9 cellular contexts compared by ENCODE assay signal in genomic region chr12:91182664-91183455, GRCh38. TPM values are rescaled to one million over a fixed set of nuclear protein-coding genes. Genes with fewer than 3 reads are reported as not detected.
DNase-seq lines count a peak whose midpoint lies in the region; ATAC-seq and TF ChIP-seq lines count a peak whose summit lies in the region.
"Had no signal": no experiment of that assay in that cellular context is flagged by ENCODE, and none has a peak within 500 bp of the region (broad histone marks: within the 10 kb centered on the region; RNA-seq: fewer than 3 reads in every experiment).

TSS of gene DCN (minus strand) at chr12:91182817. CDS start at chr12:91178552, 4,265 bp downstream.

- no peak for TF ChIP-seq CTCF in GM23338 (conservative IDR thresholded peaks at IDR 0.05; ENCODE audit: low read depth in 2 of 2)
- TF ChIP-seq CTCF in colonic mucosa (IDR thresholded peaks at IDR 0.05), result no peak

- H3K27me3 Mint-ChIP-seq in GM23338 (ENCODE audit: insufficient read depth, low read depth, poor library complexity), result no peaks in the 10 kb centered on the region

- no peaks in the 10 kb centered on the region for H4K20me1 ChIP-seq in GM23338 (replicated peaks; ENCODE audit: insufficient read depth)

- H3K79me2 ChIP-seq in GM23338 (replicated peaks; ENCODE audit: insufficient read depth), result no peaks in the 10 kb centered on the region

- no peak; the same call in 1 of the 3 replicates for ATAC-seq in GM23338
- ATAC-seq in HG03095 (IDR thresholded peaks at IDR 0.05; ENCODE audit: unreplicated experiment), result no peak
- no peak for ATAC-seq in HG03280 (IDR thresholded peaks at IDR 0.05; ENCODE audit: unreplicated experiment)
- no peak for ATAC-seq in GM21526 (IDR thresholded peaks at IDR 0.05; ENCODE audit: low FRiP score, unreplicated experiment)

- H3K9me3 ChIP-seq in colonic mucosa (no peaks in the 10 kb centered on the region), skeletal muscle tissue (ENCODE audit: control insufficient read depth in 3 of 3, low read length in 3 of 3) (no peaks in the 10 kb centered on the region)

- intact Hi-C loops in colonic mucosa (cut with DNase I), result no loop called here

- no peaks in the 10 kb centered on the region for H3K36me3 Mint-ChIP-seq in GM23338 (ENCODE audit: low read depth)

- H3K4me3 ChIP-seq in GM23338 (no peak within 1 kb of the TSS), colonic mucosa (no peak within 1 kb of the TSS), skeletal muscle tissue (ENCODE audit: low read length in 3 of 3) (peak within 1 kb of the TSS in 1 of 3 donors; percentile 73)

- H3F3A ChIP-seq in GM23338 (replicated peaks; ENCODE audit: low read depth), result no peaks in the 10 kb centered on the region

- H2AFZ ChIP-seq in GM23338, result peak within 1 kb of the TSS; percentile 2; the same call in 1 of the 2 replicates

- no peaks in the 10 kb centered on the region for H3K9me3 Mint-ChIP-seq in GM23338

- H3K27ac Mint-ChIP-seq in GM23338, result peak within 1 kb of the TSS; percentile 69

- no peak within 1 kb of the TSS for H3K4me3 Mint-ChIP-seq in GM23338

- H3K27ac ChIP-seq in GM23338 (ENCODE audit: low read depth), result no peak within 1 kb of the TSS
- H3K27ac ChIP-seq in colonic mucosa, result no peak within 1 kb of the TSS
- H3K27ac ChIP-seq in layer of hippocampus (ENCODE audit: low read depth, low read length), result peak within 1 kb of the TSS; percentile 14
- no peak within 1 kb of the TSS for H3K27ac ChIP-seq in skeletal muscle tissue (ENCODE audit: low read depth, low read length)

- no peak within 1 kb of the TSS for H3K4me2 ChIP-seq in GM23338

- H3K36me3 ChIP-seq in GM23338 (ENCODE audit: insufficient read depth) (no peaks in the 10 kb centered on the region), colonic mucosa (no peaks in the 10 kb centered on the region), skeletal muscle tissue (ENCODE audit: control insufficient read depth in 3 of 3, insufficient read depth in 3 of 3, low read length in 3 of 3) (no peaks in the 10 kb centered on the region)

- no peaks in the 10 kb centered on the region for H3K27me3 ChIP-seq in GM23338 (ENCODE audit: insufficient read depth)
- no peaks in the 10 kb centered on the region for H3K27me3 ChIP-seq in colonic mucosa
- no peaks in the 10 kb centered on the region for H3K27me3 ChIP-seq in layer of hippocampus (ENCODE audit: control insufficient read depth, insufficient read depth, low read length)
- no peaks in the 10 kb centered on the region for H3K27me3 ChIP-seq in skeletal muscle tissue (ENCODE audit: control insufficient read depth in 3 of 3, insufficient read depth in 3 of 3, low read length in 3 of 3)

- no peak for DNase-seq in GM23338 (ENCODE audit: low spot score)
- no peak for DNase-seq in colonic mucosa
- no peak for DNase-seq in amygdala (lab: John Stamatoyannopoulos, UW)
- DNase-seq: Calu3 had no signal

- H3K4me1 Mint-ChIP-seq in GM23338, result peaks cover 16% of the 10 kb centered on the region; the same call in 2 of the 3 replicates

- no peaks in the 10 kb centered on the region for H3K9me2 ChIP-seq in GM23338 (ENCODE audit: insufficient read depth)

- H3K9ac ChIP-seq in colonic mucosa (ENCODE audit: low read depth in 2 of 2, low read length in 2 of 2) (no peak within 1 kb of the TSS), skeletal muscle tissue (ENCODE audit: low read depth in 1 of 3, low read length in 3 of 3) (peak within 1 kb of the TSS in 2 of 3 donors; percentile 20 to 52)

- H3K4me1 ChIP-seq in GM23338 (ENCODE audit: insufficient read depth) (0 out of 2 replicates have a peak, but pooled peaks cover 2% of the 10 kb centered on the region), colonic mucosa (no peaks in the 10 kb centered on the region), skeletal muscle tissue (ENCODE audit: control insufficient read depth in 3 of 3, insufficient read depth in 3 of 3, low read length in 3 of 3) (no peaks in the 10 kb centered on the region)

TF ChIP-seq in GM23338, 12 proteins besides CTCF, POLR2A, EP300 and RAD21:
- TF ChIP-seq POLR2AphosphoS5 (IDR thresholded peaks at IDR 0.05; ENCODE audit: low read depth) (no peak), ZNF114 (CRISPR knock-in tag; IDR thresholded peaks at IDR 0.05) (no peak), ETS1 (IDR thresholded peaks at IDR 0.05) (no peak), CREB1 (CRISPR knock-in tag; IDR thresholded peaks at IDR 0.05; ENCODE audit: low read depth) (no peak), STAT1 (IDR thresholded peaks at IDR 0.05; ENCODE audit: unreplicated experiment) (no peak), ZNF462 (CRISPR knock-in tag; IDR thresholded peaks at IDR 0.05) (no peak), JUNB (IDR thresholded peaks at IDR 0.05; ENCODE audit: unreplicated experiment) (no peak), ZNF331 (CRISPR knock-in tag; IDR thresholded peaks at IDR 0.05; ENCODE audit: low read depth) (no peak)

RNA-seq across cellular contexts. Expression of gene DCN, which starts in this region (rescaled TPM):
- not detected in 2 replicates for total RNA-seq in GM23338 (2014; rRNA removed; shearing (Covaris generic))
- 0.21 TPM in 1 of 2 replicates, not detected in the other for polyA plus RNA-seq in GM23338 (2016; fragmentation: Nextera tagmentation; extraction: Ambion mirVana)
- total RNA-seq in colonic mucosa (100 to 1,000 TPM in 1 of 2 donors, 10 to 100 TPM in 1; 79.0 to 240 TPM), skeletal muscle tissue (688 TPM)
- total RNA-seq: Calu3 had no signal

Comparison
In these comparisons a context has a peak if more than half of its experiments do, and no peak if none do; other contexts are left out.
1. RNA of gene DCN (total RNA-seq): 688 TPM in skeletal muscle tissue (single experiment) and 79.0 to 240 TPM in colonic mucosa; not detected in GM23338; every median in the first group is over 10 times any median in the second.
2. H3K9ac ChIP-seq: peak in skeletal muscle tissue (2 of 3); none in colonic mucosa (0 of 2).